In genomic region chr15:82039871-82040270, GRCh38 we compare ENCODE assay signal across 22 cellular contexts. TPM values are rescaled to one million over a fixed set of nuclear protein-coding genes. Genes with fewer than 3 reads are reported as not detected.
"Had no signal": no experiment of that assay in that cellular context is flagged by ENCODE, and none has a peak within 500 bp of the region (broad histone marks: within the 10 kb centered on the region; RNA-seq: fewer than 3 reads in every experiment).

No MANE protein-coding gene starts in this region.

- H3K4me2 ChIP-seq: PC-9 had no signal

- H3K4me3 Mint-ChIP-seq: activated CD8-positive, alpha-beta memory T cell treated with anti-CD3 and anti-CD28 coated beads, Interleukin-2, amount 10 ng/mL, durations not matched to agents 7 days and 5 days; activated CD8-positive, alpha-beta T cell treated with anti-CD3 and anti-CD28 coated beads, Interleukin-2, amount 10 ng/mL, durations not matched to agents 7 days and 5 days; activated naive CD8-positive, alpha-beta T cell; activated T-cell treated with anti-CD3 and anti-CD28 coated beads, Interleukin-2, amount 50 U/mL, for 24 hours; T-helper 1 cell treated with Interleukin-12 subunit alpha and Interleukin-12 subunit beta and Interleukin-4 antibody, amounts not matched to agents 30 μg/mL and 1 μg/mL, for 36 hours; WTC11 had no signal

- H3K36me3 ChIP-seq: cardiac muscle cell had no signal

- H3K4me3 ChIP-seq: cardiac muscle cell, PC-9 had no signal

- H3K27me3 ChIP-seq: brain microvascular endothelial cell had no signal

- DNase-seq: activated CD4-positive, alpha-beta T cell treated with anti-CD3 and anti-CD28 coated beads for 48 hours; activated CD4-positive, alpha-beta T cell treated with anti-CD3 and anti-CD28 coated beads, Interleukin-2, amount 50 U/mL, for 4 hours; activated CD4-positive, CD25-positive, alpha-beta regulatory T cell treated with anti-CD3 and anti-CD28 coated beads, Interleukin-2, amount 50 U/mL, for 72 hours; activated CD8-positive, alpha-beta memory T cell treated with anti-CD3 and anti-CD28 coated beads, Interleukin-2, amount 10 ng/mL, durations not matched to agents 7 days and 5 days; activated CD8-positive, alpha-beta T cell treated with anti-CD3 and anti-CD28 coated beads, Interleukin-2, amount 10 ng/mL, durations not matched to agents 7 days and 5 days; activated effector memory CD4-positive, alpha-beta T cell treated with anti-CD3 and anti-CD28 coated beads, Interleukin-2, amount 50 U/mL, for 16 hours; activated naive CD4-positive, alpha-beta T cell treated with Interleukin-2 at 50 U/mL for 16 hours; activated T-cell treated with anti-CD3 and anti-CD28 coated beads, Interleukin-2, amount 50 U/mL, for 24 hours; amygdala; brain microvascular endothelial cell; MV-4-11; NCI-H1092 treated with DMSO at 0.1 percent for 48 hours; NCI-H1417 treated with DMSO at 0.1 percent for 48 hours; NCI-H187; NCI-H2081; NCI-H510A treated with DMSO at 0.1 percent for 48 hours; PC-9; SHP77 treated with DMSO at 0.1 percent for 48 hours had no signal

- H3K27ac ChIP-seq: brain microvascular endothelial cell, cardiac muscle cell, PC-9 had no signal

- ATAC-seq: activated CD8-positive, alpha-beta memory T cell treated with anti-CD3 and anti-CD28 coated beads, Interleukin-2, amount 10 ng/mL, durations not matched to agents 7 days and 5 days; activated CD8-positive, alpha-beta T cell treated with anti-CD3 and anti-CD28 coated beads, Interleukin-2, amount 10 ng/mL, durations not matched to agents 7 days and 5 days; WTC11 had no signal

- H3K36me3 Mint-ChIP-seq: activated CD8-positive, alpha-beta memory T cell treated with anti-CD3 and anti-CD28 coated beads, Interleukin-2, amount 10 ng/mL, durations not matched to agents 7 days and 5 days; activated naive CD8-positive, alpha-beta T cell; WTC11 had no signal

- H3K27ac Mint-ChIP-seq: activated CD8-positive, alpha-beta memory T cell treated with anti-CD3 and anti-CD28 coated beads, Interleukin-2, amount 10 ng/mL, durations not matched to agents 7 days and 5 days; activated CD8-positive, alpha-beta T cell treated with anti-CD3 and anti-CD28 coated beads, Interleukin-2, amount 10 ng/mL, durations not matched to agents 7 days and 5 days; activated naive CD8-positive, alpha-beta T cell; activated T-cell treated with anti-CD3 and anti-CD28 coated beads, Interleukin-2, amount 50 U/mL, for 24 hours; T-helper 1 cell treated with Interleukin-12 subunit alpha and Interleukin-12 subunit beta and Interleukin-4 antibody, amounts not matched to agents 30 μg/mL and 1 μg/mL, for 36 hours; WTC11 had no signal

- H3K9me3 Mint-ChIP-seq: activated T-cell treated with anti-CD3 and anti-CD28 coated beads, Interleukin-2, amount 50 U/mL, for 24 hours; T-helper 1 cell treated with Interleukin-12 subunit alpha and Interleukin-12 subunit beta and Interleukin-4 antibody, amounts not matched to agents 30 μg/mL and 1 μg/mL, for 36 hours; WTC11 had no signal

- H2AFZ ChIP-seq: PC-9 had no signal

RNA-seq across cellular contexts. Expression of gene MEX3B, which starts 5.9 kb away (rescaled TPM):
- total RNA-seq: PC-9 had no signal
